9 cellular contexts compared by ENCODE assay signal in the genomic region with DNA sequence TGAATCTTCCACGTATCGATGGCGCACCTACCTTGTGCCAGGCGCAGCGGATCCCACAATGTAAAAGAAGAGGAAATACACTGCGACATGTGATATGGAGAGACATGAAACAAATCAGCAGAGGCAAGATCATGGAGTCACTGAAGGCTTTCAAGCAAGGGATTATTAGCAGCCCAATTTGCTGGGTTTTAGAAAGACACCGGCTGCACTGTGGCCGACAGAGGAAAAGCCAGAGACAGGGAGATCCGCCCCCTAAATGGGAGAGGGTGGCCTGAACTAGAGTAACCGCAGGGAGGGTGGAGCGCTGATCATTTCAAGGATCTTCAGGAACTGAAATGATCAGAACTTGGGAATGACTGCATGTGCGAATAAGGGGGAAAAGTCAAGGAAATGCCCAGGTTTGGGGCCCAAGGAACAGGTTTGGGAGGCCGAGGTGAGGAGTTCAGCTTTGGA. TPM values are rescaled to one million over a fixed set of nuclear protein-coding genes. Genes with fewer than 3 reads are reported as not detected.
DNase-seq lines count a peak whose midpoint lies in the region; ATAC-seq, FAIRE-seq and TF ChIP-seq lines count a peak whose summit lies in the region.
"Had no signal": no experiment of that assay in that cellular context is flagged by ENCODE, and none has a peak within 500 bp of the region (broad histone marks: within the 10 kb centered on the region; RNA-seq: fewer than 3 reads in every experiment).

No MANE protein-coding gene starts in this region.

- no peaks in the 10 kb centered on the region for H3K9me2 ChIP-seq in hepatocyte (replicated peaks; ENCODE audit: insufficient read depth)

- no peak for DNase-seq in T-helper 2 cell treated with Interferon-gamma antibody and Interleukin-4, amounts not matched to agents 5 μg/mL and 100 μg/mL, for 36 hours (ENCODE audit: low spot score)
- DNase-seq in T-helper 2 cell (no peak), WERI-Rb-1 (no peak), hepatocyte (ENCODE audit: low spot score) (no peak), epidermal melanocyte (ENCODE audit: insufficient read length, low spot score) (no peak), D721Med (ENCODE audit: insufficient read length, low spot score) (no peak)
- DNase-seq in stimulated activated naive CD8-positive, alpha-beta T cell treated with anti-CD3 and anti-CD28 coated beads, Interleukin-15, amount 100 ng/mL, for 72 hours: no peak

- peak overlapping the region; percentile 84 for H3K27ac Mint-ChIP-seq in T-helper 2 cell treated with Interferon-gamma antibody and Interleukin-4, amounts not matched to agents 5 μg/mL and 100 μg/mL, for 36 hours
- H3K27ac Mint-ChIP-seq in stimulated activated naive CD8-positive, alpha-beta T cell treated with anti-CD3 and anti-CD28 coated beads, Interleukin-15, amount 100 ng/mL, for 72 hours: peak overlapping the region; percentile 4 to 92

- H3K4me1 ChIP-seq in hepatocyte (ENCODE audit: insufficient read depth): peaks cover 16% of the 10 kb centered on the region

- no peaks in the 10 kb centered on the region for H3K9me3 Mint-ChIP-seq in T-helper 2 cell treated with Interferon-gamma antibody and Interleukin-4, amounts not matched to agents 5 μg/mL and 100 μg/mL, for 36 hours
- H3K9me3 Mint-ChIP-seq in stimulated activated naive CD8-positive, alpha-beta T cell treated with anti-CD3 and anti-CD28 coated beads, Interleukin-15, amount 100 ng/mL, for 72 hours: peaks cover 0 to 6% of the 10 kb centered on the region in 2 donors

- peak overlapping the region; percentile 92 for H3K4me3 Mint-ChIP-seq in T-helper 2 cell treated with Interferon-gamma antibody and Interleukin-4, amounts not matched to agents 5 μg/mL and 100 μg/mL, for 36 hours
- peak overlapping the region; percentile 88 to 96 for H3K4me3 Mint-ChIP-seq in stimulated activated naive CD8-positive, alpha-beta T cell treated with anti-CD3 and anti-CD28 coated beads, Interleukin-15, amount 100 ng/mL, for 72 hours

- peaks cover 31% of the 10 kb centered on the region for H3K4me1 Mint-ChIP-seq in T-helper 2 cell treated with Interferon-gamma antibody and Interleukin-4, amounts not matched to agents 5 μg/mL and 100 μg/mL, for 36 hours (ENCODE audit: low read depth)
- H3K4me1 Mint-ChIP-seq in stimulated activated naive CD8-positive, alpha-beta T cell treated with anti-CD3 and anti-CD28 coated beads, Interleukin-15, amount 100 ng/mL, for 72 hours: peaks cover 46% of the 10 kb centered on the region

- no peaks in the 10 kb centered on the region for H3K27me3 Mint-ChIP-seq in T-helper 2 cell treated with Interferon-gamma antibody and Interleukin-4, amounts not matched to agents 5 μg/mL and 100 μg/mL, for 36 hours (ENCODE audit: low read depth)
- no peaks in the 10 kb centered on the region for H3K27me3 Mint-ChIP-seq in stimulated activated naive CD8-positive, alpha-beta T cell treated with anti-CD3 and anti-CD28 coated beads, Interleukin-15, amount 100 ng/mL, for 72 hours

- WGBS in hepatocyte (ENCODE audit: low lambda C conversion rate, missing lambda C conversion rate): 83% methylated on average over 13 of the region's 13 CpGs

- H3K27ac ChIP-seq in WERI-Rb-1: peak overlapping the region; percentile 90
- peak overlapping the region; percentile 80 for H3K27ac ChIP-seq in hepatocyte

- H3K27me3 ChIP-seq in WERI-Rb-1 (ENCODE audit: insufficient read depth, low read depth, severe bottlenecking): no peaks in the 10 kb centered on the region
- no peaks in the 10 kb centered on the region for H3K27me3 ChIP-seq in hepatocyte

- H3K36me3 ChIP-seq in WERI-Rb-1 (peaks cover 37% of the 10 kb centered on the region), hepatocyte (replicated peaks; ENCODE audit: insufficient read depth, low read depth) (no peaks in the 10 kb centered on the region)

- H3K79me2 ChIP-seq in hepatocyte: peaks cover 22% of the 10 kb centered on the region

- H2AFZ ChIP-seq in hepatocyte: peak overlapping the region; percentile 87

- no peaks in the 10 kb centered on the region for H4K20me1 ChIP-seq in hepatocyte (ENCODE audit: insufficient read depth, poor library complexity, severe bottlenecking)

- peak; percentile 1 for ATAC-seq in stimulated activated naive CD8-positive, alpha-beta T cell treated with anti-CD3 and anti-CD28 coated beads, Interleukin-15, amount 100 ng/mL, for 72 hours
- no peak for ATAC-seq in GM19467 (IDR thresholded peaks at IDR 0.05; ENCODE audit: unreplicated experiment)

- H3K36me3 Mint-ChIP-seq in T-helper 2 cell treated with Interferon-gamma antibody and Interleukin-4, amounts not matched to agents 5 μg/mL and 100 μg/mL, for 36 hours (ENCODE audit: low read depth): peaks cover 22% of the 10 kb centered on the region

- TF ChIP-seq CTCF in WERI-Rb-1 (IDR thresholded peaks at IDR 0.05; ENCODE audit: low read depth, low read length) (no peak), hepatocyte (IDR thresholded peaks at IDR 0.05; ENCODE audit: poor library complexity) (no peak), D721Med (IDR thresholded peaks at IDR 0.05; ENCODE audit: insufficient read depth, missing control alignments) (no peak)

- no peaks in the 10 kb centered on the region for H3K9me3 ChIP-seq in WERI-Rb-1 (ENCODE audit: severe bottlenecking)
- no peaks in the 10 kb centered on the region for H3K9me3 ChIP-seq in hepatocyte (ENCODE audit: low read depth)

- no peak overlapping the region; the same call in 1 of the 2 replicates for H3K4me3 ChIP-seq in WERI-Rb-1 (ENCODE audit: low read depth, low read length)
- H3K4me3 ChIP-seq in hepatocyte: no peak overlapping the region

- no peak for FAIRE-seq in D721Med (lab: Jason Lieb, UNC)
- FAIRE-seq: G401.6 had no signal

- peak overlapping the region; percentile 85 for H3K4me2 ChIP-seq in hepatocyte

RNA-seq across cellular contexts. Expression of gene C15orf40, which starts 0.6 kb away (rescaled TPM):
- 7.5 and 12.2 TPM in 2 replicates for total RNA-seq in hepatocyte
- 29.1 and 31.4 TPM in 2 replicates for polyA plus RNA-seq in hepatocyte

RNA-seq across cellular contexts. Expression of gene RAMAC, which starts 26.1 kb away (rescaled TPM):
- total RNA-seq in hepatocyte: 45.9 and 64.1 TPM in 2 replicates
- 55.5 and 64.2 TPM in 2 replicates for polyA plus RNA-seq in hepatocyte

RNA-seq across cellular contexts. Expression of gene BTBD1, which starts 55.0 kb away (rescaled TPM):
- total RNA-seq in hepatocyte: 91.0 and 93.0 TPM in 2 replicates
- 42.2 and 43.8 TPM in 2 replicates for polyA plus RNA-seq in hepatocyte

RNA-seq across cellular contexts. Expression of gene HOMER2, which starts 59.5 kb away (rescaled TPM):
- 11.8 and 14.5 TPM in 2 replicates for total RNA-seq in hepatocyte
- polyA plus RNA-seq in hepatocyte: 5.9 and 7.7 TPM in 2 replicates
